In genomic region chr14:92437309-92437708, GRCh38 we compare ENCODE assay signal across 27 cellular contexts.
"Had no signal": no experiment of that assay in that cellular context is flagged by ENCODE, and none has a peak within 500 bp of the region (broad histone marks: within the 10 kb centered on the region; RNA-seq: fewer than 3 reads in every experiment).

No MANE protein-coding gene starts in this region.

- H3K27ac ChIP-seq: coronary artery, esophagus muscularis mucosa, ovary, psoas muscle, sigmoid colon, testis, tibial artery, upper lobe of left lung had no signal

- FAIRE-seq: endothelial cell of umbilical vein, urothelium cell line had no signal

- ATAC-seq: naive thymus-derived CD8-positive, alpha-beta T cell; psoas muscle; right cardiac atrium; stimulated activated effector memory CD8-positive, alpha-beta T cell treated with anti-CD3 and anti-CD28 coated beads, Interleukin-12 subunit alpha, Interleukin-12 subunit beta, amount 100 ng/mL, for 72 hours; stimulated activated naive CD8-positive, alpha-beta T cell treated with anti-CD3 and anti-CD28 coated beads, Interleukin-15, Interleukin-2, amounts not matched to agents 100 U/mL and 50 U/mL, for 24 hours had no signal

- H3K36me3 ChIP-seq: esophagus muscularis mucosa, ovary, sigmoid colon, tibial artery, upper lobe of left lung had no signal

- DNase-seq: dermis blood vessel endothelial cell; effector memory CD4-positive, alpha-beta T cell; foreskin melanocyte; hypothalamus; immature natural killer cell; islet precursor cell; mesendoderm; midbrain; naive thymus-derived CD8-positive, alpha-beta T cell; occipital lobe; ovary; psoas muscle; right cardiac atrium; sigmoid colon; stimulated activated CD4-positive, alpha-beta T cell treated with anti-CD3 and anti-CD28 coated beads, Interleukin-2, amount 100 ng/mL, for 24 hours; stimulated activated CD4-positive, alpha-beta T cell treated with anti-CD3 and anti-CD28 coated beads, Interleukin-4, amount 100 ng/mL, for 24 hours; stimulated activated naive CD8-positive, alpha-beta T cell treated with anti-CD3 and anti-CD28 coated beads, Interleukin-15, Interleukin-2, amounts not matched to agents 100 U/mL and 50 U/mL, for 24 hours; substantia nigra; testis; tibial artery; upper lobe of left lung had no signal

- H3K4me3 ChIP-seq: coronary artery, esophagus muscularis mucosa, lung, ovary, psoas muscle, sigmoid colon, testis, tibial artery, upper lobe of left lung had no signal

- H3K27me3 ChIP-seq: ovary, sigmoid colon, testis, tibial artery, upper lobe of left lung had no signal

- H3K4me1 ChIP-seq: psoas muscle, sigmoid colon, testis, tibial artery had no signal

- H3K9me3 ChIP-seq: esophagus muscularis mucosa, ovary, psoas muscle, testis, tibial artery, upper lobe of left lung had no signal
